ENCODE assay signal across 8 cellular contexts in genomic region chr2:106193977-106194778, GRCh38. TPM values are rescaled to one million over a fixed set of nuclear protein-coding genes. Genes with fewer than 3 reads are reported as not detected.
DNase-seq lines count a peak whose midpoint lies in the region; ATAC-seq, FAIRE-seq and TF ChIP-seq lines count a peak whose summit lies in the region.

UXS1 (minus strand) TSS chr2:106194301; CDS start chr2:106194241, 60 bp downstream.

- peak within 1 kb of the TSS; percentile 87 for H3K27ac ChIP-seq in keratinocyte (ENCODE audit: control insufficient read depth, insufficient read depth, low read length)

- FAIRE-seq in keratinocyte (lab: Jason Lieb, UNC): no peak

- peak within 1 kb of the TSS; percentile 92 for H2AFZ ChIP-seq in keratinocyte (ENCODE audit: control insufficient read depth, low read length)

- peak; percentile 74 for ATAC-seq in GM19035 (IDR thresholded peaks at IDR 0.05; ENCODE audit: unreplicated experiment)
- ATAC-seq in HG03354 (IDR thresholded peaks at IDR 0.05; ENCODE audit: poor library complexity, severe bottlenecking, unreplicated experiment): peak; percentile 74

- peak within 1 kb of the TSS; percentile 92 for H3K4me2 ChIP-seq in keratinocyte (ENCODE audit: control insufficient read depth, extremely low read depth, insufficient read depth, low read depth, low read length)

- TF ChIP-seq CTCF in AG09309 (IDR thresholded peaks at IDR 0.05; ENCODE audit: control insufficient read depth, insufficient read depth, low read depth, low read length, missing control alignments) (no peak), keratinocyte (optimal IDR thresholded peaks at IDR 0.05 in 1 of 3, IDR thresholded peaks at IDR 0.05 in 1 of 3, conservative IDR thresholded peaks at IDR 0.05 in 1 of 3; ENCODE audit: extremely low read depth in 1 of 3, insufficient read depth in 2 of 3, low read length in 3 of 3) (peak in 1 of 3 experiments; percentile 8)

- H3K9me3 ChIP-seq in keratinocyte (ENCODE audit: control insufficient read depth, low read depth, low read length): no peaks in the 10 kb centered on the region

- H3K4me3 ChIP-seq in AG09309 (ENCODE audit: control insufficient read depth, low read depth, low read length) (peak within 1 kb of the TSS; percentile 96), keratinocyte (ENCODE audit: control insufficient read depth in 2 of 3, extremely low read depth in 1 of 3, insufficient read depth in 2 of 3, low read depth in 1 of 3, low read length in 3 of 3) (peak within 1 kb of the TSS; percentile 76 to 91 (median 88))

- dilution Hi-C loops in keratinocyte (cut with MboI; ENCODE audit: extremely low pct_ligation_motif_present, low sequenced_read_pairs): no loop called here

- H4K20me1 ChIP-seq in keratinocyte (ENCODE audit: control insufficient read depth, extremely low read depth, insufficient read depth, low read length): no peaks in the 10 kb centered on the region

- H3K4me1 ChIP-seq in keratinocyte (ENCODE audit: control insufficient read depth, extremely low read depth, insufficient read depth, low read length): peaks cover 15% of the 10 kb centered on the region

- no peaks in the 10 kb centered on the region for H3K9me1 ChIP-seq in keratinocyte (ENCODE audit: control insufficient read depth, extremely low read depth, insufficient read depth, low read length)

- peak within 1 kb of the TSS; percentile 88 for H3K9ac ChIP-seq in keratinocyte (ENCODE audit: control insufficient read depth, extremely low read depth, insufficient read depth, low read length)

- no peaks in the 10 kb centered on the region for H3K27me3 ChIP-seq in keratinocyte (ENCODE audit: control insufficient read depth, extremely low read depth, insufficient read depth, low read length)

- DNase-seq in AG09309 (ENCODE audit: low read depth) (peak; percentile 79), NCI-H446 treated with DMSO at 0.1 percent for 48 hours (lab: John Stamatoyannopoulos, UW) (peak; percentile 88), cerebellar nuclear complex (lab: John Stamatoyannopoulos, UW) (peak; percentile 38 to 89), keratinocyte (ENCODE audit: low read depth, low spot score) (peak; percentile 74)
- peak; percentile 98 for DNase-seq in activated CD4-positive, CD25-positive, alpha-beta regulatory T cell treated with anti-CD3 and anti-CD28 coated beads, Interleukin-2, amount 50 U/mL, for 72 hours
- peak; percentile 98 for DNase-seq in stimulated activated CD4-positive, alpha-beta T cell treated with anti-CD3 and anti-CD28 coated beads, Interleukin-15, amount 100 ng/mL, for 1 hour (ENCODE audit: low read depth in 1 of 2, low spot score in 1 of 2)

- H3K36me3 ChIP-seq in keratinocyte (ENCODE audit: control insufficient read depth in 2 of 2, extremely low read depth in 1 of 2, insufficient read depth in 2 of 2, low read length in 2 of 2): peaks cover 0 to 3% of the 10 kb centered on the region in 2 experiments

- peaks cover 25% of the 10 kb centered on the region for H3K79me2 ChIP-seq in keratinocyte (ENCODE audit: control insufficient read depth, insufficient read depth, low read length)

RNA-seq across cellular contexts. Expression of gene UXS1, which starts in this region (rescaled TPM):
- polyA plus RNA-seq in keratinocyte: 43.5 to 68.3 TPM (median 49.3 TPM) in 3 replicates
- 185 TPM for polyA plus RNA-seq in keratinocyte (2011; ENCODE audit: low read depth)
- polyA plus RNA-seq in keratinocyte (2011; cell fraction: cytosol; rRNA removed): 32.6 and 32.8 TPM in 2 replicates
- polyA plus RNA-seq in keratinocyte (2011; cell fraction: nucleus; rRNA removed): 64.7 and 66.2 TPM in 2 replicates
- polyA plus RNA-seq in keratinocyte (2012; ENCODE audit: low replicate concordance): 31.8 and 40.9 TPM in 2 replicates
- polyA minus RNA-seq in keratinocyte: 58.7 to 74.1 TPM (median 72.3 TPM) in 3 replicates
- polyA minus RNA-seq in keratinocyte (2011; cell fraction: cytosol; rRNA and poly(A)+ RNA removed): 36.8 TPM
- 42.5 and 70.0 TPM in 2 replicates for polyA minus RNA-seq in keratinocyte (2011; cell fraction: nucleus; rRNA and poly(A)+ RNA removed)

Comparison
In these comparisons a context has a peak if more than half of its experiments do, and no peak if none do; other contexts are left out.
1. Peak in every context shown above with its lines: DNase-seq, ATAC-seq, H3K4me3 ChIP-seq and H3K27ac ChIP-seq.